In genomic region chr1:158026641-158027040, GRCh38 we compare ENCODE assay signal across 16 cellular contexts. TPM values are rescaled to one million over a fixed set of nuclear protein-coding genes. Genes with fewer than 3 reads are reported as not detected.
DNase-seq lines count a peak whose midpoint lies in the region; ATAC-seq and TF ChIP-seq lines count a peak whose summit lies in the region.
"Had no signal": no experiment of that assay in that cellular context is flagged by ENCODE, and none has a peak within 500 bp of the region (broad histone marks: within the 10 kb centered on the region; RNA-seq: fewer than 3 reads in every experiment).

No MANE protein-coding gene starts in this region.

- H3K27ac ChIP-seq in WERI-Rb-1 (peak overlapping the region; percentile 70), mesendoderm (ENCODE audit: low read depth, low read length) (no peak overlapping the region), thoracic aorta (peak overlapping the region; percentile 91 to 95)
- H3K27ac ChIP-seq: PC-9 had no signal

- no peak overlapping the region for H2BK120ac ChIP-seq in mesendoderm (ENCODE audit: low read depth, low read length)

- no peak overlapping the region for H3K23ac ChIP-seq in mesendoderm (ENCODE audit: low read length)

- no peak overlapping the region for H2BK5ac ChIP-seq in mesendoderm (ENCODE audit: low read length)

- peak overlapping the region; percentile 39 for H3K18ac ChIP-seq in mesendoderm (ENCODE audit: low read length)

- H3K4me1 ChIP-seq in mesendoderm (ENCODE audit: control insufficient read depth, low read depth, low read length) (peaks cover 15% of the 10 kb centered on the region), thoracic aorta (ENCODE audit: control insufficient read depth in 1 of 2, low read depth in 2 of 2) (peaks cover 40 to 70% of the 10 kb centered on the region in 2 donors), mucosa of descending colon (ENCODE audit: low read depth) (peaks cover 7% of the 10 kb centered on the region)

- H3K36me3 ChIP-seq in WERI-Rb-1 (peaks cover 16% of the 10 kb centered on the region), mesendoderm (ENCODE audit: control insufficient read depth, insufficient read depth, low read length) (no peaks in the 10 kb centered on the region), thoracic aorta (no peaks in the 10 kb centered on the region), mucosa of descending colon (ENCODE audit: low read depth) (no peaks in the 10 kb centered on the region)

- H3K56ac ChIP-seq in mesendoderm (ENCODE audit: low read length) = no peak overlapping the region

- ATAC-seq in thoracic aorta (ENCODE audit: insufficient number of reproducible peaks, low FRiP score, low read depth) = no peak
- no peak for ATAC-seq in GM21360 (IDR thresholded peaks at IDR 0.05; ENCODE audit: unreplicated experiment)
- ATAC-seq in mucosa of descending colon = no peak
- ATAC-seq in GM21619 (IDR thresholded peaks at IDR 0.05; ENCODE audit: unreplicated experiment) = no peak
- ATAC-seq: Right ventricle myocardium inferior had no signal

- no peak overlapping the region for H3K4me2 ChIP-seq in mesendoderm (ENCODE audit: low read length)
- H3K4me2 ChIP-seq: PC-9 had no signal

- intact Hi-C loops in mucosa of descending colon (cut with DNase I, micrococcal nuclease) = loop anchor here in 1 of 2 donors (10.0 kb wide), 1 partner anchor 52 kb away; no protein-coding TSS in a partner anchor

- TF ChIP-seq CTCF in WERI-Rb-1 (IDR thresholded peaks at IDR 0.05; ENCODE audit: low read depth, low read length) (no peak), thoracic aorta (IDR thresholded peaks at IDR 0.05) (no peak), mucosa of descending colon (IDR thresholded peaks at IDR 0.05) (no peak)

- no peak overlapping the region for H4K5ac ChIP-seq in mesendoderm (ENCODE audit: low read length)

- H3K79me1 ChIP-seq in mesendoderm (ENCODE audit: low read length) = peaks cover 20% of the 10 kb centered on the region

- H3K9me3 ChIP-seq in WERI-Rb-1 (ENCODE audit: severe bottlenecking) (no peaks in the 10 kb centered on the region), thoracic aorta (no peaks in the 10 kb centered on the region), mucosa of descending colon (no peaks in the 10 kb centered on the region)

- WGBS in mesendoderm (ENCODE audit: extremely low coverage, insufficient coverage, low lambda C conversion rate) = no CpG with 5 or more reads among the region's 1 CpG

- H3K4ac ChIP-seq in mesendoderm (ENCODE audit: low read depth, low read length) = no peak overlapping the region

- no peak overlapping the region for H2BK15ac ChIP-seq in mesendoderm (replicated peaks; ENCODE audit: low read depth)

- peak; percentile 87 for DNase-seq in NCI-H82 (lab: John Stamatoyannopoulos, UW)
- DNase-seq in WERI-Rb-1 = peak; percentile 82
- DNase-seq in mesendoderm = no peak
- DNase-seq in thoracic aorta (ENCODE audit: low spot score) = no peak
- DNase-seq in mucosa of descending colon = no peak
- DNase-seq: C1 segment of cervical spinal cord, GDM1, HFFc6, KBM-7, NCI-H1417 treated with DMSO at 0.1 percent for 48 hours, NCI-H2081, NCI-H748 treated with DMSO at 0.1 percent for 48 hours, PC-9 had no signal

- H2AK5ac ChIP-seq in mesendoderm (ENCODE audit: low read length) = no peak overlapping the region

- H3K79me2 ChIP-seq in mesendoderm (ENCODE audit: control insufficient read depth, insufficient read depth, low read length) = peaks cover 19% of the 10 kb centered on the region

- H3K27me3 ChIP-seq in WERI-Rb-1 (ENCODE audit: insufficient read depth, low read depth, severe bottlenecking) (no peaks in the 10 kb centered on the region), mesendoderm (ENCODE audit: insufficient read depth, low read length, poor library complexity) (no peaks in the 10 kb centered on the region), thoracic aorta (replicated peaks; ENCODE audit: insufficient read depth) (no peaks in the 10 kb centered on the region)

- no peak overlapping the region for H3K9ac ChIP-seq in mesendoderm (ENCODE audit: low read length)

- H3K4me3 ChIP-seq in WERI-Rb-1 (ENCODE audit: low read depth, low read length) (no peak overlapping the region), mesendoderm (ENCODE audit: low read length) (no peak overlapping the region), thoracic aorta (no peak overlapping the region), mucosa of descending colon (no peak overlapping the region)
- H3K4me3 ChIP-seq: PC-9 had no signal

- H4K8ac ChIP-seq in mesendoderm (ENCODE audit: low read depth, low read length) = no peak overlapping the region

RNA-seq across cellular contexts. Expression of gene KIRREL1, which starts 33.2 kb away (rescaled TPM):
- 19.9 TPM for polyA plus RNA-seq in mesendoderm (2013, experiment 1 of 2)
- polyA plus RNA-seq in mesendoderm (2013, experiment 2 of 2) = 19.5 TPM
- 100 to 1,000 TPM; 111 to 136 TPM for total RNA-seq in thoracic aorta
- 10 to 100 TPM in 2 of 3 donors, 1 to 10 TPM in 1; 3.4 to 29.5 (median 13.5) TPM for total RNA-seq in mucosa of descending colon

Comparison
In these comparisons a context has a peak if more than half of its experiments do, and no peak if none do; other contexts are left out.
1. DNase-seq: peak in NCI-H82 (single experiment) and WERI-Rb-1 (single experiment); none in mesendoderm (single experiment), thoracic aorta (single experiment) and mucosa of descending colon (0 of 3).